35 cellular contexts compared by ENCODE assay signal in genomic region chr13:51934461-51935087, GRCh38.
"Had no signal": no experiment of that assay in that cellular context is flagged by ENCODE, and none has a peak within 500 bp of the region (broad histone marks: within the 10 kb centered on the region; RNA-seq: fewer than 3 reads in every experiment).

No MANE protein-coding gene starts in this region.

- H3K4me1 ChIP-seq: breast epithelium, heart left ventricle, prostate gland, thyroid gland had no signal

- H3K4me2 ChIP-seq: smooth muscle cell had no signal

- H3K27me3 ChIP-seq: breast epithelium, dorsolateral prefrontal cortex, heart left ventricle, neutrophil, ovary, stomach, thyroid gland had no signal

- H3K4me1 Mint-ChIP-seq: activated naive CD8-positive, alpha-beta T cell treated with anti-CD3 and anti-CD28 coated beads, Interleukin-2, amount 50 U/mL, for 24 hours; immature natural killer cell; stimulated activated memory B cell treated with anti-CD40 and anti-IgM and Interleukin-4, amounts not matched to agents 10 μg/mL and 1 μg/mL and 100 μg/mL, for 72 hours had no signal

- H3K4me3 ChIP-seq: breast epithelium, coronary artery, dorsolateral prefrontal cortex, heart left ventricle, mucosa of descending colon, ovary, prostate gland, smooth muscle cell, stomach, thyroid gland had no signal

- H3K36me3 Mint-ChIP-seq: activated naive CD4-positive, alpha-beta T cell treated with anti-CD3 and anti-CD28 coated beads, Interleukin-2, amount 50 U/mL, for 24 hours; immature natural killer cell; stimulated activated memory B cell treated with anti-CD40 and anti-IgM and Interleukin-4, amounts not matched to agents 10 μg/mL and 1 μg/mL and 100 μg/mL, for 72 hours had no signal

- H3K9me3 Mint-ChIP-seq: activated CD4-positive, alpha-beta memory T cell treated with anti-CD3 and anti-CD28 coated beads, Interleukin-2, amount 10 ng/mL, durations not matched to agents 7 days and 5 days; activated CD4-positive, alpha-beta T cell treated with anti-CD3 and anti-CD28 coated beads, Interleukin-2, amount 10 ng/mL, durations not matched to agents 7 days and 5 days; activated naive CD4-positive, alpha-beta T cell treated with anti-CD3 and anti-CD28 coated beads, Interleukin-2, amount 50 U/mL, for 24 hours; activated naive CD8-positive, alpha-beta T cell treated with anti-CD3 and anti-CD28 coated beads, Interleukin-2, amount 50 U/mL, for 24 hours; activated T-cell treated with anti-CD3 and anti-CD28 coated beads, Interleukin-2, amount 50 U/mL, for 4 hours; activated T-helper 2 cell treated with anti-CD3 and anti-CD28 coated beads, Interferon-gamma antibody, Interleukin-2, Interleukin-4, amounts not matched to agents 10 μg/mL and 5 μg/mL and 100 μg/mL, durations not matched to agents 14 hours and 24 hours and 36 hours; effector memory CD8-positive, alpha-beta T cell; nephron; stimulated activated memory B cell treated with anti-CD40 and anti-IgM and Interleukin-4, amounts not matched to agents 10 μg/mL and 1 μg/mL and 100 μg/mL, for 72 hours; T-helper 1 cell treated with Interleukin-12 subunit alpha and Interleukin-12 subunit beta and Interleukin-4 antibody, amounts not matched to agents 30 μg/mL and 1 μg/mL, for 36 hours had no signal

- H3K27ac Mint-ChIP-seq: activated CD4-positive, alpha-beta memory T cell treated with anti-CD3 and anti-CD28 coated beads, Interleukin-2, amount 10 ng/mL, durations not matched to agents 7 days and 5 days; activated CD4-positive, alpha-beta T cell treated with anti-CD3 and anti-CD28 coated beads, Interleukin-2, amount 10 ng/mL, durations not matched to agents 7 days and 5 days; activated naive CD4-positive, alpha-beta T cell treated with anti-CD3 and anti-CD28 coated beads, Interleukin-2, amount 50 U/mL, for 24 hours; activated naive CD8-positive, alpha-beta T cell treated with anti-CD3 and anti-CD28 coated beads, Interleukin-2, amount 50 U/mL, for 24 hours; activated T-helper 2 cell treated with anti-CD3 and anti-CD28 coated beads, Interferon-gamma antibody, Interleukin-2, Interleukin-4, amounts not matched to agents 10 μg/mL and 5 μg/mL and 100 μg/mL, durations not matched to agents 14 hours and 24 hours and 36 hours; effector memory CD8-positive, alpha-beta T cell; immature natural killer cell; nephron; stimulated activated memory B cell treated with anti-CD40 and anti-IgM and Interleukin-4, amounts not matched to agents 10 μg/mL and 1 μg/mL and 100 μg/mL, for 72 hours; T-helper 1 cell treated with Interleukin-12 subunit alpha and Interleukin-12 subunit beta and Interleukin-4 antibody, amounts not matched to agents 30 μg/mL and 1 μg/mL, for 36 hours had no signal

- H3K9me3 ChIP-seq: breast epithelium, heart left ventricle, mucosa of descending colon, neutrophil, ovary, prostate gland, stomach, thyroid gland had no signal

- DNase-seq: activated CD4-positive, alpha-beta memory T cell treated with anti-CD3 and anti-CD28 coated beads, Interleukin-2, amount 10 ng/mL, durations not matched to agents 7 days and 5 days; activated CD4-positive, alpha-beta T cell treated with anti-CD3 and anti-CD28 coated beads for 1 hour; activated CD4-positive, alpha-beta T cell treated with anti-CD3 and anti-CD28 coated beads, Interleukin-2, amount 10 ng/mL, durations not matched to agents 7 days and 5 days; activated CD8-positive, alpha-beta memory T cell treated with anti-CD3 and anti-CD28 coated beads, Interleukin-2, amount 50 U/mL, for 48 hours; activated naive CD8-positive, alpha-beta T cell treated with anti-CD3 and anti-CD28 coated beads, Interleukin-2, amount 50 U/mL, for 24 hours; activated T-cell treated with anti-CD3 and anti-CD28 coated beads, Interleukin-2, amount 50 U/mL, for 4 hours; amygdala; cerebellar nuclear complex; dorsolateral prefrontal cortex; effector memory CD8-positive, alpha-beta T cell; foreskin fibroblast; heart left ventricle; hypothalamus; immature natural killer cell; mesenchymal stem cell; mucosa of descending colon; ovary; retina; stimulated activated CD4-positive, alpha-beta T cell treated with anti-CD3 and anti-CD28 coated beads, Interleukin-1b, Interleukin-23, amount 100 ng/mL, for 48 hours; stimulated activated CD4-positive, alpha-beta T cell treated with anti-CD3 and anti-CD28 coated beads, Interleukin-4, amount 100 ng/mL, for 4 hours; stimulated activated CD8-positive, alpha-beta memory T cell treated with anti-CD3 and anti-CD28 coated beads, Interleukin-4, amount 100 ng/mL, for 48 hours; stomach; SW 1271; T-helper 9 cell; thyroid gland had no signal

- H3K27me3 Mint-ChIP-seq: activated CD4-positive, alpha-beta T cell treated with anti-CD3 and anti-CD28 coated beads, Interleukin-2, amount 10 ng/mL, durations not matched to agents 7 days and 5 days; activated naive CD4-positive, alpha-beta T cell treated with anti-CD3 and anti-CD28 coated beads, Interleukin-2, amount 50 U/mL, for 24 hours; activated naive CD8-positive, alpha-beta T cell treated with anti-CD3 and anti-CD28 coated beads, Interleukin-2, amount 50 U/mL, for 24 hours had no signal

- H3K4me3 Mint-ChIP-seq: activated CD4-positive, alpha-beta memory T cell treated with anti-CD3 and anti-CD28 coated beads, Interleukin-2, amount 10 ng/mL, durations not matched to agents 7 days and 5 days; activated CD4-positive, alpha-beta T cell treated with anti-CD3 and anti-CD28 coated beads, Interleukin-2, amount 10 ng/mL, durations not matched to agents 7 days and 5 days; activated naive CD4-positive, alpha-beta T cell treated with anti-CD3 and anti-CD28 coated beads, Interleukin-2, amount 50 U/mL, for 24 hours; activated naive CD8-positive, alpha-beta T cell treated with anti-CD3 and anti-CD28 coated beads, Interleukin-2, amount 50 U/mL, for 24 hours; activated T-cell treated with anti-CD3 and anti-CD28 coated beads, Interleukin-2, amount 50 U/mL, for 4 hours; effector memory CD8-positive, alpha-beta T cell; immature natural killer cell; nephron; stimulated activated memory B cell treated with anti-CD40 and anti-IgM and Interleukin-4, amounts not matched to agents 10 μg/mL and 1 μg/mL and 100 μg/mL, for 72 hours; T-helper 1 cell treated with Interleukin-12 subunit alpha and Interleukin-12 subunit beta and Interleukin-4 antibody, amounts not matched to agents 30 μg/mL and 1 μg/mL, for 36 hours had no signal

- H3K36me3 ChIP-seq: breast epithelium, neutrophil, ovary, prostate gland, thyroid gland had no signal

- H3K27ac ChIP-seq: breast epithelium, coronary artery, dorsolateral prefrontal cortex, heart left ventricle, neutrophil, ovary, prostate gland, stomach, thyroid gland had no signal
